In the genomic region with DNA sequence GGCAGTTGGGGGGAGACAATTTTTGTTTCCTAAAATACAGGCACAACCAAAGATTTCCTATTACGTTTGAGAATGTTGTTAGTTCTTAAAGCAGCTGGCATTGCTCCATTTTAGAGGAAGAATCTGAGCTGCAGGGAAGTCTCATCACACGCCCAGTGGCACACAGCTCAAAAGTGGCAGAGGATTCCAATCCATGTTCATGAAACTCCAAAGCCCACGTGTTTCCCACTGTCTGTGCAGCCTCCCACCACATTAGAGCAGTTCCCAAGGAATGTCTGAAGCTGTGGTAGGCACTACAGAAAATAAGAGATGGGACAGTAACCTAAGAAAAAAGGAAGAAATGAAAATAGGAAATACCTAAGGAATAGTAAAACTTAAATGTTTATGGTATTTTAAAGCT, we compare ENCODE assay signal across 33 cellular contexts. TPM values are rescaled to one million over a fixed set of nuclear protein-coding genes. Genes with fewer than 3 reads are reported as not detected.
"Had no signal": no experiment of that assay in that cellular context is flagged by ENCODE, and none has a peak within 500 bp of the region (broad histone marks: within the 10 kb centered on the region; RNA-seq: fewer than 3 reads in every experiment).

No MANE protein-coding gene starts in this region.

- H3K9me3 ChIP-seq: adrenal gland, body of pancreas, breast epithelium, SJCRH30, SK-N-SH had no signal

- H3K27ac ChIP-seq: adrenal gland, body of pancreas, breast epithelium, SJCRH30, WERI-Rb-1 had no signal

- H3K36me3 Mint-ChIP-seq: activated naive CD4-positive, alpha-beta T cell treated with anti-CD3 and anti-CD28 coated beads, Interleukin-2, amount 50 U/mL, for 24 hours; T-cell had no signal

- H3K27me3 Mint-ChIP-seq: activated CD8-positive, alpha-beta memory T cell treated with anti-CD3 and anti-CD28 coated beads, Interleukin-2, amount 10 ng/mL, durations not matched to agents 7 days and 5 days; activated naive CD4-positive, alpha-beta T cell treated with anti-CD3 and anti-CD28 coated beads, Interleukin-2, amount 50 U/mL, for 24 hours; activated naive CD8-positive, alpha-beta T cell treated with anti-CD3 and anti-CD28 coated beads, Interleukin-2, amount 10 ng/mL, durations not matched to agents 7 days and 5 days; T-cell had no signal

- H3K4me2 ChIP-seq: SK-N-SH had no signal

- H3K27ac Mint-ChIP-seq: activated CD4-positive, alpha-beta memory T cell treated with anti-CD3 and anti-CD28 coated beads, Interleukin-2, amount 10 ng/mL, durations not matched to agents 7 days and 5 days; activated naive CD4-positive, alpha-beta T cell treated with anti-CD3 and anti-CD28 coated beads, Interleukin-2, amount 50 U/mL, for 24 hours; activated naive CD8-positive, alpha-beta T cell treated with anti-CD3 and anti-CD28 coated beads, Interleukin-2, amount 10 ng/mL, durations not matched to agents 7 days and 5 days; T-cell had no signal

- H3K4me3 Mint-ChIP-seq: activated CD4-positive, alpha-beta memory T cell treated with anti-CD3 and anti-CD28 coated beads, Interleukin-2, amount 10 ng/mL, durations not matched to agents 7 days and 5 days; activated CD8-positive, alpha-beta memory T cell treated with anti-CD3 and anti-CD28 coated beads, Interleukin-2, amount 10 ng/mL, durations not matched to agents 7 days and 5 days; activated naive CD4-positive, alpha-beta T cell treated with anti-CD3 and anti-CD28 coated beads, Interleukin-2, amount 50 U/mL, for 24 hours; activated naive CD8-positive, alpha-beta T cell treated with anti-CD3 and anti-CD28 coated beads, Interleukin-2, amount 10 ng/mL, durations not matched to agents 7 days and 5 days; T-cell had no signal

- H3K27me3 ChIP-seq: adrenal gland, body of pancreas, breast epithelium, SJCRH30 had no signal

- H3K4me3 ChIP-seq: adrenal gland, body of pancreas, breast epithelium, K562, SJCRH30 had no signal

- H3K36me3 ChIP-seq: adrenal gland, breast epithelium, SJCRH30, WERI-Rb-1 had no signal

- H3K9ac ChIP-seq: SK-N-SH had no signal

- DNase-seq: activated CD4-positive, alpha-beta memory T cell treated with anti-CD3 and anti-CD28 coated beads, Interleukin-2, amount 10 ng/mL, durations not matched to agents 7 days and 5 days; activated CD4-positive, alpha-beta T cell treated with anti-CD3 and anti-CD28 coated beads for 1 hour; activated CD4-positive, alpha-beta T cell treated with anti-CD3 and anti-CD28 coated beads for 48 hours; activated CD4-positive, CD25-positive, alpha-beta regulatory T cell; activated CD8-positive, alpha-beta memory T cell treated with anti-CD3 and anti-CD28 coated beads for 24 hours; activated CD8-positive, alpha-beta memory T cell treated with anti-CD3 and anti-CD28 coated beads, Interleukin-2, amount 10 ng/mL, durations not matched to agents 7 days and 5 days; activated CD8-positive, alpha-beta memory T cell treated with anti-CD3 and anti-CD28 coated beads, Interleukin-2, amount 50 U/mL, for 48 hours; activated effector memory CD4-positive, alpha-beta T cell treated with anti-CD3 and anti-CD28 coated beads, Interleukin-2, amount 50 U/mL, for 16 hours; activated naive CD4-positive, alpha-beta T cell treated with Interleukin-2 at 50 U/mL for 16 hours; activated naive CD8-positive, alpha-beta T cell treated with anti-CD3 and anti-CD28 coated beads, Interleukin-2, amount 10 ng/mL, durations not matched to agents 7 days and 5 days; activated T-cell treated with anti-CD3 and anti-CD28 coated beads, Interleukin-2, amount 50 U/mL, for 48 hours; adrenal gland; body of pancreas; NCI-H1105; NCI-H1417 treated with DMSO at 0.1 percent for 48 hours; NCI-H1930; NCI-H345; NCI-H524 treated with DMSO at 0.1 percent for 48 hours; SHP77; SJCRH30; SK-N-SH; T-cell; T1000; WERI-Rb-1 had no signal

- H3K4me1 ChIP-seq: adrenal gland, breast epithelium had no signal

- H3K9me3 Mint-ChIP-seq: activated CD4-positive, alpha-beta memory T cell treated with anti-CD3 and anti-CD28 coated beads, Interleukin-2, amount 10 ng/mL, durations not matched to agents 7 days and 5 days; activated naive CD4-positive, alpha-beta T cell treated with anti-CD3 and anti-CD28 coated beads, Interleukin-2, amount 50 U/mL, for 24 hours; T-cell had no signal

RNA-seq across cellular contexts. Expression of a gene that starts 6.1 kb away (rescaled TPM):
- total RNA-seq: activated naive CD8-positive, alpha-beta T cell treated with anti-CD3 and anti-CD28 coated beads, Interleukin-2, amount 10 ng/mL, durations not matched to agents 7 days and 5 days; adrenal gland; astrocyte; body of pancreas; breast epithelium; cardiac septum; K562; MCF 10A; NCI-H460; RPMI7951; SJCRH30 had no signal
- polyA plus RNA-seq: adrenal gland, K562, SK-N-SH had no signal

RNA-seq across cellular contexts. Expression of a gene that starts 21.7 kb away (rescaled TPM):
- total RNA-seq: activated naive CD8-positive, alpha-beta T cell treated with anti-CD3 and anti-CD28 coated beads, Interleukin-2, amount 10 ng/mL, durations not matched to agents 7 days and 5 days; adrenal gland; astrocyte; body of pancreas; breast epithelium; cardiac septum; K562; MCF 10A; NCI-H460; RPMI7951; SJCRH30; T-helper 2 cell treated with Interferon-gamma antibody and Interleukin-4, amounts not matched to agents 100 ng/mL and 5 ng/mL, for 36 hours had no signal
- polyA plus RNA-seq: adrenal gland, K562, SK-N-SH had no signal
